In the genomic region with DNA sequence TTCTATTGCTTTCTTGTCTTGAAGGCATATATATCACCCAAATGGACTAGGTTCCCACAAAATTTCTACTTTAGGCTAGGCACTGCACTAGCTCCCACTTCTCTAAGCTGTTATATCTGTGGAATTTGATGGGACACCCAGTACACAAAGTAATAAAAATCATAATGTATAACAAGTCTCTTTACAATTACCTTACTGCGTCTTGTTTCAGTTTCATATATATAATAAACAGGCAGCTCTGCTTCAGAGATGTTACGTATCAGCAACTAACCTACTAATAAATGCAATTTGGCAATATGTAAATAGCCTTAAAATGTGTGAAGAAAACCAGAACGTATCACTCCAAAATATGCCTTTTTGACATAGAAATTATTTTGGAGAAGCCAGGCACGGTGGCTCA, we compare ENCODE assay signal across 17 cellular contexts. TPM values are rescaled to one million over a fixed set of nuclear protein-coding genes. Genes with fewer than 3 reads are reported as not detected.
A peak's percentile ranks its signal among the peaks of the same experiment; 100 is the strongest.
DNase-seq lines count a peak whose midpoint lies in the region; ATAC-seq and TF ChIP-seq lines count a peak whose summit lies in the region.
"Had no signal": no experiment of that assay in that cellular context is flagged by ENCODE, and none has a peak within 500 bp of the region (broad histone marks: within the 10 kb centered on the region; RNA-seq: fewer than 3 reads in every experiment).

No MANE protein-coding gene starts in this region.

- no peaks in the 10 kb centered on the region for H3K27me3 ChIP-seq in Loucy (ENCODE audit: insufficient read depth, low read length, poor library complexity, severe bottlenecking)
- H3K27me3 ChIP-seq in osteoblast (ENCODE audit: insufficient read depth, low read length): no peaks in the 10 kb centered on the region
- no peaks in the 10 kb centered on the region for H3K27me3 ChIP-seq in H9 (ENCODE audit: insufficient read depth, low read length)
- H3K27me3 ChIP-seq: gastrocnemius medialis, neural progenitor cell, testis had no signal

- no peaks in the 10 kb centered on the region for H3K4me1 Mint-ChIP-seq in central memory CD8-positive, alpha-beta T cell
- H3K4me1 Mint-ChIP-seq in H9: 0 out of 4 replicates have a peak, but pooled peaks cover 0 to 2% of the 10 kb centered on the region in 2 experiments
- H3K4me1 Mint-ChIP-seq: neural progenitor cell had no signal

- H3K9ac ChIP-seq in Loucy (ENCODE audit: low read depth, low read length, poor library complexity, severe bottlenecking) (no peak overlapping the region), H9 (ENCODE audit: extremely low read depth, insufficient read length, low read length) (no peak overlapping the region)
- H3K9ac ChIP-seq: neural progenitor cell had no signal

- H3K9me2 ChIP-seq in Loucy (replicated peaks; ENCODE audit: low read depth, low read length): no peaks in the 10 kb centered on the region

- H3K4me2 ChIP-seq in Loucy (ENCODE audit: low read depth, low read length, poor library complexity, severe bottlenecking): no peak overlapping the region
- no peak overlapping the region for H3K4me2 ChIP-seq in osteoblast (ENCODE audit: insufficient read depth, low read length)
- no peak overlapping the region for H3K4me2 ChIP-seq in H9 (ENCODE audit: insufficient read depth, insufficient read length, low read length)
- H3K4me2 ChIP-seq: neural progenitor cell had no signal

- H3K27ac ChIP-seq in osteoblast (ENCODE audit: low read depth, low read length): peak overlapping the region; percentile 10
- H3K27ac ChIP-seq in H9 (ENCODE audit: insufficient read length, low read depth, low read length): no peak overlapping the region
- H3K27ac ChIP-seq: gastrocnemius medialis, neural progenitor cell, testis had no signal

- H3K27ac Mint-ChIP-seq in central memory CD8-positive, alpha-beta T cell (ENCODE audit: low read depth): peak overlapping the region; percentile 46
- H3K27ac Mint-ChIP-seq in H9: no peak overlapping the region
- H3K27ac Mint-ChIP-seq: activated CD8-positive, alpha-beta T cell treated with anti-CD3 and anti-CD28 coated beads, Interleukin-2, amount 10 ng/mL, durations not matched to agents 7 days and 5 days; activated T-helper 2 cell treated with anti-CD3 and anti-CD28 coated beads, Interferon-gamma antibody, Interleukin-2, Interleukin-4, amounts not matched to agents 10 μg/mL and 5 μg/mL and 100 μg/mL, durations not matched to agents 14 hours and 24 hours and 36 hours; neural progenitor cell had no signal

- no peak overlapping the region for H2AK5ac ChIP-seq in H9 (ENCODE audit: insufficient read length, low read length)

- H3K36me3 Mint-ChIP-seq in central memory CD8-positive, alpha-beta T cell (ENCODE audit: insufficient read depth): peaks cover 3% of the 10 kb centered on the region
- peaks cover 14 to 22% (median 21%) of the 10 kb centered on the region in 3 experiments for H3K36me3 Mint-ChIP-seq in H9 (ENCODE audit: insufficient read depth in 1 of 3, low read depth in 3 of 3)

- H3K23ac ChIP-seq in H9 (ENCODE audit: insufficient read length, low read depth, low read length): no peak overlapping the region

- H2BK120ac ChIP-seq in H9 (ENCODE audit: low read depth, low read length, poor library complexity, severe bottlenecking): no peak overlapping the region

- no peak overlapping the region for H2BK12ac ChIP-seq in H9 (ENCODE audit: insufficient read length, low read depth, low read length)

- H3K9me3 ChIP-seq in Loucy (ENCODE audit: insufficient read depth, low read depth, low read length) (no peaks in the 10 kb centered on the region), osteoblast (ENCODE audit: low read depth, low read length) (no peaks in the 10 kb centered on the region), H9 (ENCODE audit: control insufficient read depth, low read depth, low read length) (no peaks in the 10 kb centered on the region)
- H3K9me3 ChIP-seq: gastrocnemius medialis, testis had no signal

- no peaks in the 10 kb centered on the region for H3F3A ChIP-seq in Loucy (ENCODE audit: low read depth)

- no peak overlapping the region for H3K18ac ChIP-seq in H9 (ENCODE audit: insufficient read length, low read depth, low read length)

- WGBS in H9 (ENCODE audit: extremely low coverage, insufficient read length, low lambda C conversion rate): no CpG with 5 or more reads among the region's 4 CpGs

- no peaks in the 10 kb centered on the region for H3K36me3 ChIP-seq in Loucy (ENCODE audit: insufficient read depth, low read length)
- H3K36me3 ChIP-seq in osteoblast (ENCODE audit: insufficient read depth, low read length): peaks cover 14% of the 10 kb centered on the region
- H3K36me3 ChIP-seq: neural progenitor cell had no signal

- peak overlapping the region; percentile 31 for H3K4me3 Mint-ChIP-seq in central memory CD8-positive, alpha-beta T cell
- no peak overlapping the region for H3K4me3 Mint-ChIP-seq in H9
- H3K4me3 Mint-ChIP-seq: activated CD8-positive, alpha-beta T cell treated with anti-CD3 and anti-CD28 coated beads, Interleukin-2, amount 10 ng/mL, durations not matched to agents 7 days and 5 days; neural progenitor cell had no signal

- H4K20me1 ChIP-seq in Loucy (ENCODE audit: insufficient read depth, low read length, poor library complexity, severe bottlenecking): no peaks in the 10 kb centered on the region
- no peaks in the 10 kb centered on the region for H4K20me1 ChIP-seq in osteoblast (ENCODE audit: insufficient read depth, low read length)
- no peaks in the 10 kb centered on the region for H4K20me1 ChIP-seq in H9 (ENCODE audit: control insufficient read depth, insufficient read depth, insufficient read length)

- H2AFZ ChIP-seq in Loucy (ENCODE audit: low read length): peak overlapping the region; percentile 55; the same call in 1 of the 2 replicates
- no peak overlapping the region for H2AFZ ChIP-seq in osteoblast (ENCODE audit: low read length)
- H2AFZ ChIP-seq in H9 (ENCODE audit: low read length): no peak overlapping the region
- H2AFZ ChIP-seq: neural progenitor cell had no signal

- no peaks in the 10 kb centered on the region for H3K23me2 ChIP-seq in H9 (ENCODE audit: insufficient read length, low read depth, low read length, poor library complexity, severe bottlenecking)

- H3K27me3 Mint-ChIP-seq in central memory CD8-positive, alpha-beta T cell: no peaks in the 10 kb centered on the region
- no peaks in the 10 kb centered on the region for H3K27me3 Mint-ChIP-seq in H9 (ENCODE audit: low read depth)

- H2BK20ac ChIP-seq in H9 (ENCODE audit: low read depth, low read length, poor library complexity, severe bottlenecking): no peak overlapping the region

- DNase-seq in GM12865 (ENCODE audit: low read depth) (peak; percentile 8), osteoblast (ENCODE audit: insufficient read length, low spot score, missing footprints) (no peak), H9 (no peak), GM19238 (ENCODE audit: insufficient read length, low spot score) (no peak), inferior parietal cortex (ENCODE audit: extremely low spot score) (no peak)
- no peak for DNase-seq in central memory CD8-positive, alpha-beta T cell (ENCODE audit: low spot score in 2 of 2)
- DNase-seq: activated CD8-positive, alpha-beta T cell treated with anti-CD3 and anti-CD28 coated beads, Interleukin-2, amount 10 ng/mL, durations not matched to agents 7 days and 5 days; amniotic stem cell; gastrocnemius medialis; GDM1; NCI-H1092 treated with DMSO at 0.1 percent for 48 hours; NCI-H748 treated with DMSO at 0.1 percent for 48 hours; testis had no signal

- no peak overlapping the region for H3K4ac ChIP-seq in H9 (ENCODE audit: low read depth, low read length)

- H4K5ac ChIP-seq in H9 (ENCODE audit: insufficient read length, low read depth, low read length): no peak overlapping the region

- no peak overlapping the region for H3K56ac ChIP-seq in H9 (ENCODE audit: insufficient read length, low read depth, low read length)

- H4K91ac ChIP-seq in H9 (ENCODE audit: insufficient read length, low read depth, low read length): no peak overlapping the region

- no peak for ATAC-seq in central memory CD8-positive, alpha-beta T cell (replicated peaks; ENCODE audit: extremely low read depth, poor library complexity, severe bottlenecking)
- ATAC-seq in GM18909 (IDR thresholded peaks at IDR 0.05; ENCODE audit: poor library complexity, unreplicated experiment): no peak
- ATAC-seq: activated CD8-positive, alpha-beta T cell treated with anti-CD3 and anti-CD28 coated beads, Interleukin-2, amount 10 ng/mL, durations not matched to agents 7 days and 5 days; gastrocnemius medialis had no signal

- H3K4me1 ChIP-seq in Loucy (ENCODE audit: insufficient read depth, low read length, poor library complexity, severe bottlenecking) (no peaks in the 10 kb centered on the region), osteoblast (ENCODE audit: insufficient read depth, low read length) (peaks cover 11% of the 10 kb centered on the region), H9 (ENCODE audit: insufficient read depth, low read length) (no peaks in the 10 kb centered on the region)
- H3K4me1 ChIP-seq: gastrocnemius medialis, neural progenitor cell, testis had no signal

- no peak overlapping the region for H4K8ac ChIP-seq in H9 (replicated peaks; ENCODE audit: insufficient read length, low read depth, low read length)

- no peak overlapping the region for H3K14ac ChIP-seq in H9 (ENCODE audit: insufficient read depth, low read length)

- no peaks in the 10 kb centered on the region for H3K9me3 Mint-ChIP-seq in central memory CD8-positive, alpha-beta T cell
- H3K9me3 Mint-ChIP-seq in H9: peaks cover 13% of the 10 kb centered on the region in 2 experiments

- peak overlapping the region; percentile 42 for H3K4me3 ChIP-seq in GM12865 (ENCODE audit: low read depth, low read length)
- no peak overlapping the region for H3K4me3 ChIP-seq in Loucy (ENCODE audit: low read length, poor library complexity, severe bottlenecking)
- H3K4me3 ChIP-seq in osteoblast (ENCODE audit: insufficient read depth, low read length): no peak overlapping the region
- H3K4me3 ChIP-seq: gastrocnemius medialis, neural progenitor cell, testis had no signal

- H3K79me2 ChIP-seq in Loucy (ENCODE audit: insufficient read depth, low read length) (no peaks in the 10 kb centered on the region), osteoblast (ENCODE audit: insufficient read depth, low read length) (peaks cover 5% of the 10 kb centered on the region), H9 (ENCODE audit: insufficient read depth, low read length) (no peaks in the 10 kb centered on the region)

- H3T11ph ChIP-seq in H9 (ENCODE audit: low read length): no peak overlapping the region

- H2BK5ac ChIP-seq in H9 (ENCODE audit: insufficient read length, low read length): no peak overlapping the region

- no peak overlapping the region for H2BK15ac ChIP-seq in H9 (ENCODE audit: low read depth, low read length)

- no peaks in the 10 kb centered on the region for H3K79me1 ChIP-seq in H9 (ENCODE audit: insufficient read depth, low read depth, low read length, poor library complexity, severe bottlenecking)

- TF ChIP-seq CTCF in GM12865 (IDR thresholded peaks at IDR 0.05; ENCODE audit: insufficient read depth, low read depth, low read length, missing control alignments) (no peak), Loucy (conservative IDR thresholded peaks at IDR 0.05; ENCODE audit: low read length) (no peak), osteoblast (IDR thresholded peaks at IDR 0.05; ENCODE audit: extremely low read depth, low read depth, low read length) (no peak), H9 (conservative IDR thresholded peaks at IDR 0.05) (no peak)

RNA-seq across cellular contexts. Expression of a gene that starts 42.0 kb away (rescaled TPM):
- total RNA-seq in osteoblast (242 and 277 TPM in 2 replicates), H9 (2021) (104 and 109 TPM in 2 replicates)
